In the genomic region with DNA sequence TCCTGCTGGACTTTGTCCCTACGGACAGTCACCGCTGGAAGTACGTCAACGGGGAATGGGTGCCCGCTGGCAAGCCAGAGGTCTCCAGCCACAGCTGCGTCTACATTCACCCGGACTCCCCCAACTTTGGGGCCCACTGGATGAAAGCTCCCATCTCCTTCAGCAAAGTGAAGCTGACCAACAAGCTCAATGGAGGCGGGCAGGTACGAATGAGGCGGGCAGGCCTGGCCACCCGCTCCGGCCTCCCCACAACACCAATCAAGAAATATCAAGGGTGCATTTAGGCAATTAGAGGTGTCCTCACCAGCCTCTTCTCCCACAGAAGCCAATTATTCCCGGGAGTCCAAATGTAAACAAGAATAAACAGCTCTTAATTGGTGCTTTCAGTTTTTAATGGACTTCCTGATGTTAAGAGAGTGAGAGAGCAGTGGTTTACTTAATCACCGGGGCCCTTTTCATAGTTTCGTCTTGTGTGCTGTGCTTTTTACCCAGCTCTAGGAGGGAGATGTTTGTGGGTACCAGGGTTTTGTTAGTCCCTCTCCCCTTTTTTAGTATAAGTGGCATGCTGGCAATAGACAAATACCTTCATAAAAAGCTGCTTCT, we compare ENCODE assay signal across 28 cellular contexts. TPM values are rescaled to one million over a fixed set of nuclear protein-coding genes. Genes with fewer than 3 reads are reported as not detected.
DNase-seq lines count a peak whose midpoint lies in the region; ATAC-seq and FAIRE-seq lines count a peak whose summit lies in the region.
"Had no signal": no experiment of that assay in that cellular context is flagged by ENCODE, and none has a peak within 500 bp of the region (broad histone marks: within the 10 kb centered on the region; RNA-seq: fewer than 3 reads in every experiment).

No MANE protein-coding gene starts in this region.

- H3K9ac ChIP-seq in HUES64 (ENCODE audit: low read depth, low read length): peak overlapping the region; percentile 24; the same call in 1 of the 2 replicates
- H3K9ac ChIP-seq: BLaER1 treated with 17β-estradiol and CSF1 and Interleukin-3, amounts not matched to agents 10 nM and 100 nM had no signal

- ATAC-seq in HG02571 (IDR thresholded peaks at IDR 0.05; ENCODE audit: unreplicated experiment): no peak
- ATAC-seq: esophagus mucosa had no signal

- H3K27me3 ChIP-seq in HUES64 (ENCODE audit: insufficient read depth, low read length): no peaks in the 10 kb centered on the region
- H3K27me3 ChIP-seq: adrenal gland; BLaER1 treated with 17β-estradiol and CSF1 and Interleukin-3, amounts not matched to agents 10 nM and 100 nM; Peyer's patch; right atrium auricular region; testis had no signal

- no peaks in the 10 kb centered on the region for H3K36me3 ChIP-seq in HUES64 (ENCODE audit: insufficient read depth, low read length)
- H3K36me3 ChIP-seq: adrenal gland, left ventricle myocardium inferior, Peyer's patch, right atrium auricular region had no signal

- H3K27ac ChIP-seq in HUES64 (ENCODE audit: low read depth, low read length): no peak overlapping the region
- H3K27ac ChIP-seq: adrenal gland; BLaER1 treated with 17β-estradiol and CSF1 and Interleukin-3, amounts not matched to agents 10 nM and 100 nM; left ventricle myocardium inferior; Peyer's patch; right atrium auricular region; testis had no signal

- peaks cover 24% of the 10 kb centered on the region for H3K4me1 ChIP-seq in HUES64 (ENCODE audit: insufficient read depth, low read length)
- H3K4me1 ChIP-seq: adrenal gland, left ventricle myocardium inferior, Peyer's patch, right atrium auricular region, testis had no signal

- no peaks in the 10 kb centered on the region for H3K9me3 ChIP-seq in HUES64 (ENCODE audit: insufficient read depth, low read depth, low read length)
- H3K9me3 ChIP-seq: adrenal gland, left ventricle myocardium inferior, Peyer's patch, right atrium auricular region, testis had no signal

- FAIRE-seq in islet of Langerhans (lab: Jason Lieb, UNC): peak; percentile 43
- FAIRE-seq: GM19239 had no signal

- WGBS in HUES64: 80% methylated on average over 15 of the region's 15 CpGs

- H3K4me3 ChIP-seq in HUES64 (ENCODE audit: low read length): no peak overlapping the region
- H3K4me3 ChIP-seq: adrenal gland; BLaER1 treated with 17β-estradiol and CSF1 and Interleukin-3, amounts not matched to agents 10 nM and 100 nM; left ventricle myocardium inferior; Peyer's patch; right atrium auricular region; smooth muscle cell; testis had no signal

- peak; percentile 73 for DNase-seq in NCI-H1436 treated with DMSO at 0.1 percent for 48 hours (lab: John Stamatoyannopoulos, UW)
- peak; percentile 16 for DNase-seq in NCI-H2227 treated with DMSO at 0.1 percent for 48 hours (lab: John Stamatoyannopoulos, UW)
- DNase-seq in cerebellar nuclear complex (lab: John Stamatoyannopoulos, UW): no peak
- no peak for DNase-seq in H4 (ENCODE audit: low spot score)
- DNase-seq in mucosa of gallbladder (ENCODE audit: low spot score): no peak
- DNase-seq: activated CD4-positive, alpha-beta memory T cell treated with anti-CD3 and anti-CD28 coated beads, Interleukin-2, amount 10 ng/mL, durations not matched to agents 7 days and 5 days; activated CD8-positive, alpha-beta memory T cell treated with anti-CD3 and anti-CD28 coated beads, Interleukin-2, amount 50 U/mL, for 48 hours; activated naive CD4-positive, alpha-beta T cell treated with anti-CD3 and anti-CD28 coated beads for 36 hours; adrenal gland; dermis blood vessel endothelial cell; GOT3; islet precursor cell; left ventricle myocardium inferior; mesendoderm; NCI-H187 treated with DMSO at 0.1 percent for 48 hours; NCI-H510A treated with DMSO at 0.1 percent for 48 hours; Peyer's patch; SHP77; T-helper 2 cell; testis had no signal

RNA-seq across cellular contexts. Expression of a gene that starts 10.6 kb away (rescaled TPM):
- 0.45 TPM for polyA plus RNA-seq in HUES64 (2013, experiment 1 of 2)
- polyA plus RNA-seq in HUES64 (2013, experiment 2 of 2): 0.82 TPM
- 0.17 TPM in 1 of 2 replicates, not detected in the other for total RNA-seq in H4 (2014; rRNA removed; shearing (Covaris generic))
- total RNA-seq in mucosa of gallbladder: 3.4 TPM

Comparison
In these comparisons a context has a peak if more than half of its experiments do, and no peak if none do; other contexts are left out.
1. DNase-seq: peak in NCI-H1436 treated with DMSO at 0.1 percent for 48 hours (single experiment) and NCI-H2227 treated with DMSO at 0.1 percent for 48 hours (single experiment); none in cerebellar nuclear complex (0 of 2), H4 (single experiment) and mucosa of gallbladder (single experiment).